19 cellular contexts compared by ENCODE assay signal in the genomic region with DNA sequence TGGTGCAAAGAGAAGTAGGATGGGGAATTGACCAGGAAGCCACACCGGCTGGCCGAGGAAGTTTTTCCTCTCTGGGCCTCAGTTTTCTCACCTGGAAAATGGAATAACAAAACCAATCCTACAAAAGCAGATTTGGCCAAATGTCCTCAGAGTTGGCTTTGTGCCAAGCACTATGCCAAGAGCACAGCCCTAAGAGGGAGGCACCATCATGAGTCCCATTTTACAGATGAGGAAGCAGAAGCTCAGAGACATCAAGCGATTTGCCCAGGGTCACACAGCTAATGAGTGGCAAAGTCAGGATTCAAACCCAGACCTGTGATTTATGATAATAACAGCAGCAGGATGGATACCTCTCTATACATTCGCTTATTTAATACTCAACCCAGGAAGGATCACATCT. TPM values are rescaled to one million over a fixed set of nuclear protein-coding genes. Genes with fewer than 3 reads are reported as not detected.
DNase-seq lines count a peak whose midpoint lies in the region; ATAC-seq, FAIRE-seq and TF ChIP-seq lines count a peak whose summit lies in the region.
"Had no signal": no experiment of that assay in that cellular context is flagged by ENCODE, and none has a peak within 500 bp of the region (broad histone marks: within the 10 kb centered on the region; RNA-seq: fewer than 3 reads in every experiment).

No MANE protein-coding gene starts in this region.

- POLR2A ChIA-PET in A549 (lab: Yijun Ruan, JAX) (no interaction called here), HEK293 (lab: Yijun Ruan, JAX) (no interaction called here)

- TF ChIP-seq CTCF in A549 (IDR thresholded peaks at IDR 0.05) = no peak
- no peak for TF ChIP-seq CTCF in HEK293 (tag by site-specific recombination; IDR thresholded peaks at IDR 0.05)
- TF ChIP-seq CTCF in fibroblast of the aortic adventitia (IDR thresholded peaks at IDR 0.05; ENCODE audit: insufficient read depth, low read length) = no peak
- TF ChIP-seq CTCF in colonic mucosa (IDR thresholded peaks at IDR 0.05) = no peak
- TF ChIP-seq CTCF in sigmoid colon (IDR thresholded peaks at IDR 0.05) = no peak

- no peaks in the 10 kb centered on the region for H3K36me3 ChIP-seq in HEK293 (ENCODE audit: control insufficient read depth in 2 of 2, insufficient read depth in 1 of 2, low read length in 2 of 2)
- H3K36me3 ChIP-seq in colonic mucosa = no peaks in the 10 kb centered on the region
- no peaks in the 10 kb centered on the region for H3K36me3 ChIP-seq in sigmoid colon
- H3K36me3 ChIP-seq: HAP-1 had no signal

- H3K27me3 Mint-ChIP-seq in T-helper 17 cell = no peaks in the 10 kb centered on the region

- H3K36me3 Mint-ChIP-seq in T-helper 17 cell (ENCODE audit: low read depth) = no peaks in the 10 kb centered on the region
- H3K36me3 Mint-ChIP-seq: CD14-positive monocyte; CD8-positive, alpha-beta T cell had no signal

- no peaks in the 10 kb centered on the region for H3K9me3 ChIP-seq in A549
- H3K9me3 ChIP-seq in HEK293 (ENCODE audit: control insufficient read depth, insufficient read depth, low read depth, low read length) = no peaks in the 10 kb centered on the region
- no peaks in the 10 kb centered on the region for H3K9me3 ChIP-seq in T-helper 17 cell (ENCODE audit: control insufficient read depth, low read length, poor library complexity, severe bottlenecking)
- no peaks in the 10 kb centered on the region for H3K9me3 ChIP-seq in colonic mucosa
- no peaks in the 10 kb centered on the region for H3K9me3 ChIP-seq in sigmoid colon
- H3K9me3 ChIP-seq: HAP-1 had no signal

- DNase-seq in A549 (ENCODE audit: low read depth in 1 of 2, low spot score in 1 of 2) (no peak), T-helper 17 cell (no peak), fibroblast of the aortic adventitia (ENCODE audit: low read depth) (peak; percentile 4), colonic mucosa (no peak), sigmoid colon (no peak)
- DNase-seq: CD8-positive, alpha-beta T cell; COR-L47; DMS153; GF-D8; GOT3; HFFc6 had no signal

- no peak for TF ChIP-seq POLR2A in A549 (IDR thresholded peaks at IDR 0.05; ENCODE audit: low read length)
- TF ChIP-seq POLR2A in sigmoid colon (IDR thresholded peaks at IDR 0.05) = no peak

- intact Hi-C loops in colonic mucosa (cut with DNase I) = no loop called here
- intact Hi-C loops in sigmoid colon (cut with DNase I) = no loop called here

- no peak for FAIRE-seq in A549 (lab: Jason Lieb, UNC)
- FAIRE-seq: D721Med, GM19239 had no signal

- no peak overlapping the region for H3K4me2 ChIP-seq in A549

- TF ChIP-seq EP300 in A549 (IDR thresholded peaks at IDR 0.05) = no peak
- TF ChIP-seq EP300 in sigmoid colon (IDR thresholded peaks at IDR 0.05) = no peak

- H3K4me1 Mint-ChIP-seq in T-helper 17 cell = peaks cover 16% of the 10 kb centered on the region

- H3K4me1 ChIP-seq in A549 (no peaks in the 10 kb centered on the region), HEK293 (ENCODE audit: control insufficient read depth, insufficient read depth, low read length) (no peaks in the 10 kb centered on the region), colonic mucosa (no peaks in the 10 kb centered on the region), sigmoid colon (peaks cover 0 to 3% (median 0%) of the 10 kb centered on the region in 4 donors)
- H3K4me1 ChIP-seq: HAP-1 had no signal

- H3K27me3 ChIP-seq in colonic mucosa = no peaks in the 10 kb centered on the region
- peaks cover 8 to 26% (median 8%) of the 10 kb centered on the region in 3 donors for H3K27me3 ChIP-seq in sigmoid colon

- H3K27ac Mint-ChIP-seq in T-helper 17 cell = peak overlapping the region; percentile 68
- H3K27ac Mint-ChIP-seq: CD8-positive, alpha-beta T cell; HFFc6 had no signal

- TF ChIP-seq RAD21 in A549 (conservative IDR thresholded peaks at IDR 0.05 in 1 of 2, IDR thresholded peaks at IDR 0.05 in 1 of 2) = no peak

- CTCF ChIA-PET in A549 (lab: Yijun Ruan, JAX) = interaction anchor here (1.0 to 4.9 kb wide), 4 partner anchors 10 to 60 kb away, joined by 3 to 22 read pairs (median 6); no protein-coding TSS in a partner anchor
- CTCF ChIA-PET in HEK293 (lab: Yijun Ruan, JAX) = no interaction called here

- no peak overlapping the region for H3K9ac ChIP-seq in colonic mucosa (ENCODE audit: low read depth in 2 of 2, low read length in 2 of 2)

- H3K27ac ChIP-seq in A549 = no peak overlapping the region
- no peak overlapping the region for H3K27ac ChIP-seq in HEK293 (ENCODE audit: extremely low read depth, low read depth, low read length)
- H3K27ac ChIP-seq in colonic mucosa = no peak overlapping the region
- no peak overlapping the region for H3K27ac ChIP-seq in sigmoid colon
- H3K27ac ChIP-seq: HL-60 had no signal

- no peak overlapping the region for H3K4me3 Mint-ChIP-seq in T-helper 17 cell
- H3K4me3 Mint-ChIP-seq: CD14-positive monocyte; CD8-positive, alpha-beta T cell; HFFc6 had no signal

- no peak overlapping the region for H3K4me3 ChIP-seq in A549
- no peak overlapping the region for H3K4me3 ChIP-seq in HEK293 (ENCODE audit: low read depth, low read length)
- H3K4me3 ChIP-seq in fibroblast of the aortic adventitia (ENCODE audit: low read depth, low read length) = no peak overlapping the region
- H3K4me3 ChIP-seq in colonic mucosa = no peak overlapping the region
- H3K4me3 ChIP-seq in sigmoid colon = no peak overlapping the region
- H3K4me3 ChIP-seq: HAP-1 had no signal

- no peak for ATAC-seq in A549
- no peak for ATAC-seq in T-helper 17 cell
- ATAC-seq: CD8-positive, alpha-beta T cell had no signal

- WGBS in A549 (ENCODE audit: missing lambda C conversion rate) = 61% methylated on average over 4 of the region's 4 CpGs
- 93 to 97% methylated on average over 4 of the region's 4 CpGs for WGBS in sigmoid colon, 2 donors

TF ChIP-seq in A549, 52 proteins besides CTCF, POLR2A, EP300 and RAD21:
- TF ChIP-seq KDM5A (IDR thresholded peaks at IDR 0.05) (no peak), ZFP36 (IDR thresholded peaks at IDR 0.05; ENCODE audit: borderline replicate concordance, partially characterized antibody) (peak; percentile 55), ZC3H11A (IDR thresholded peaks at IDR 0.05) (no peak), KDM1A (IDR thresholded peaks at IDR 0.05; ENCODE audit: low read depth) (peak; percentile 70; the same call in 1 of the 2 replicates)

TF ChIP-seq in HEK293, 187 proteins besides CTCF, POLR2A, EP300 and RAD21:
- TF ChIP-seq, protein P1, sequence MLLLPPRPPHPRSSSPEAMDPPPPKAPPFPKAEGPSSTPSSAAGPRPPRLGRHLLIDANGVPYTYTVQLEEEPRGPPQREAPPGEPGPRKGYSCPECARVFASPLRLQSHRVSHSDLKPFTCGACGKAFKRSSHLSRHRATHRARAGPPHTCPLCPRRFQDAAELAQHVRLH (tag by site-specific recombination; IDR thresholded peaks at IDR 0.05) = 0 out of 2 replicates have a peak, but pooled peaks have one; percentile 20
- TF ChIP-seq, protein P2, sequence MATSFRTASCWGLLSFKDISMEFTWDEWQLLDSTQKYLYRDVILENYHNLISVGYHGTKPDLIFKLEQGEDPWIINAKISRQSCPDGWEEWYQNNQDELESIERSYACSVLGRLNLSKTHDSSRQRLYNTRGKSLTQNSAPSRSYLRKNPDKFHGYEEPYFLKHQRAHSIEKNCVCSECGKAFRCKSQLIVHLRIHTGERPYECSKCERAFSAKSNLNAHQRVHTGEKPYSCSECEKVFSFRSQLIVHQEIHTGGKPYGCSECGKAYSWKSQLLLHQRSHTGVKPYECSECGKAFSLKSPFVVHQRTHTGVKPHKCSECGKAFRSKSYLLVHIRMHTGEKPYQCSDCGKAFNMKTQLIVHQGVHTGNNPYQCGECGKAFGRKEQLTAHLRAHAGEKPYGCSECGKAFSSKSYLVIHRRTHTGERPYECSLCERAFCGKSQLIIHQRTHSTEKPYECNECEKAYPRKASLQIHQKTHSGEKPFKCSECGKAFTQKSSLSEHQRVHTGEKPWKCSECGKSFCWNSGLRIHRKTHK (tag by site-specific recombination; IDR thresholded peaks at IDR 0.05) = no peak
- TF ChIP-seq ZNF514 (tag by site-specific recombination; IDR thresholded peaks at IDR 0.05) = no peak
- peak; percentile 89 for TF ChIP-seq ZNF768 (tag by site-specific recombination; IDR thresholded peaks at IDR 0.05)

RNA-seq across cellular contexts. Expression of a gene that starts 27.3 kb away (rescaled TPM):
- 0.34 and 0.36 TPM in 2 replicates for polyA plus RNA-seq in A549 (2011; rRNA removed)
- 0.30 and 0.43 TPM in 2 replicates for polyA plus RNA-seq in A549 (2012; cell fraction: cytosol; rRNA removed)
- 0.94 and 1.2 TPM in 2 replicates for polyA plus RNA-seq in A549 (2012; cell fraction: nucleus; rRNA removed)
- polyA plus RNA-seq in A549 (2017; fragmentation: RNase III; extraction: RNeasy Plus Mini Kit Qiagen cat#74134 plus additional on column Dnase treatment) = 0.18 to 0.30 TPM (median 0.30 TPM) in 3 replicates
- 0.17 and 0.54 TPM in 2 replicates for polyA minus RNA-seq in A549 (2011; rRNA and poly(A)+ RNA removed)
- under 1 TPM; 0.15 to 0.89 TPM for total RNA-seq in T-helper 17 cell
- total RNA-seq in fibroblast of the aortic adventitia (ENCODE audit: low replicate concordance) = not detected in 2 replicates
- total RNA-seq in colonic mucosa = 10 to 100 TPM in 1 of 2 donors, 1 to 10 TPM in 1; 9.0 to 10.2 TPM
- under 1 TPM in 2 of 4 donors, not detected in 2; under 0.01 to 0.28 TPM for total RNA-seq in sigmoid colon
- polyA plus RNA-seq in sigmoid colon = 10 to 100 TPM in 1 of 3 donors, 1 to 10 TPM in 2; 3.0 to 10.5 (median 5.1) TPM
- total RNA-seq: HFFc6 had no signal
- polyA plus RNA-seq: BJ, CD14-positive monocyte had no signal

RNA-seq across cellular contexts. Expression of a gene that starts 41.2 kb away (rescaled TPM):
- not detected in 2 replicates for polyA plus RNA-seq in A549 (2011; rRNA removed)
- 0.04 and 0.06 TPM in 2 replicates for polyA plus RNA-seq in A549 (2012; cell fraction: cytosol; rRNA removed)
- polyA plus RNA-seq in A549 (2012; cell fraction: nucleus; rRNA removed) = 0.36 TPM in 1 of 2 replicates, not detected in the other
- polyA plus RNA-seq in A549 (2017; fragmentation: RNase III; extraction: RNeasy Plus Mini Kit Qiagen cat#74134 plus additional on column Dnase treatment) = 0.05 TPM in 1 of 3 replicates, not detected in the others
- polyA minus RNA-seq in A549 (2011; rRNA and poly(A)+ RNA removed) = not detected in 2 replicates
- not detected for total RNA-seq in T-helper 17 cell
- total RNA-seq in fibroblast of the aortic adventitia (ENCODE audit: low replicate concordance) = not detected in 2 replicates
- total RNA-seq in colonic mucosa = under 1 TPM in 1 of 2 donors, not detected in 1; 0.20 TPM
- not detected for total RNA-seq in sigmoid colon
- polyA plus RNA-seq in sigmoid colon = under 1 TPM; 0.42 to 0.60 (median 0.46) TPM
- total RNA-seq: A673 had no signal
- polyA plus RNA-seq: BJ had no signal

RNA-seq across cellular contexts. Expression of a gene that starts 51.8 kb away (rescaled TPM):
- polyA plus RNA-seq in A549 (2011; rRNA removed) (0.28 and 0.36 TPM in 2 replicates), A549 (2017; fragmentation: RNase III; extraction: RNeasy Plus Mini Kit Qiagen cat#74134 plus additional on column Dnase treatment) (0.28 to 0.37 TPM (median 0.29 TPM) in 3 replicates), sigmoid colon (10 to 100 TPM in 1 of 3 donors, 1 to 10 TPM in 2; 1.2 to 15.8 (median 3.0) TPM)
- 0.36 and 0.51 TPM in 2 replicates for polyA plus RNA-seq in A549 (2012; cell fraction: cytosol; rRNA removed)
- 0.27 and 0.77 TPM in 2 replicates for polyA plus RNA-seq in A549 (2012; cell fraction: nucleus; rRNA removed)
- 0.45 and 0.54 TPM in 2 replicates for polyA minus RNA-seq in A549 (2011; rRNA and poly(A)+ RNA removed)
- total RNA-seq in T-helper 17 cell (10 to 100 TPM; 20.7 to 27.7 TPM), fibroblast of the aortic adventitia (ENCODE audit: low replicate concordance) (0.16 TPM in 1 of 2 replicates, not detected in the other), colonic mucosa (1 to 10 TPM in 1 of 2 donors, under 1 TPM in 1; 0.82 to 1.3 TPM), sigmoid colon (1 to 10 TPM; 2.8 to 8.0 (median 3.4) TPM)
- total RNA-seq: HFFc6 had no signal
- polyA plus RNA-seq: BJ had no signal
